ENCODE assay signal across 9 cellular contexts in genomic region chr3:115359507-115359906, GRCh38.
DNase-seq lines count a peak whose midpoint lies in the region; ATAC-seq, FAIRE-seq and TF ChIP-seq lines count a peak whose summit lies in the region.
"Had no signal": no experiment of that assay in that cellular context is flagged by ENCODE, and none has a peak within 500 bp of the region (broad histone marks: within the 10 kb centered on the region; RNA-seq: fewer than 3 reads in every experiment).

No MANE protein-coding gene starts in this region.

- no peak overlapping the region for H3K4me3 ChIP-seq in CD8-positive, alpha-beta memory T cell (ENCODE audit: low read length)
- H3K4me3 ChIP-seq in astrocyte of the cerebellum (ENCODE audit: low read depth, low read length) (no peak overlapping the region), pancreas (no peak overlapping the region)

- H3K27me3 ChIP-seq in CD8-positive, alpha-beta memory T cell (ENCODE audit: insufficient read depth, low read length, poor library complexity, severe bottlenecking) = no peaks in the 10 kb centered on the region
- H3K27me3 ChIP-seq in pancreas = no peaks in the 10 kb centered on the region

- TF ChIP-seq CTCF in astrocyte of the cerebellum (IDR thresholded peaks at IDR 0.05; ENCODE audit: low read depth, low read length, missing control alignments) (no peak), pancreas (IDR thresholded peaks at IDR 0.05) (no peak)

- WGBS in pancreas, 2 donors = 25 to 28% methylated on average over 2 of the region's 2 CpGs

- H3K4me1 ChIP-seq in CD8-positive, alpha-beta memory T cell (ENCODE audit: insufficient read depth, low read length) = no peaks in the 10 kb centered on the region
- H3K4me1 ChIP-seq in pancreas = no peaks in the 10 kb centered on the region

- FAIRE-seq in pancreas (lab: Jason Lieb, UNC) = no peak
- FAIRE-seq: keratinocyte had no signal

- H3K36me3 ChIP-seq in CD8-positive, alpha-beta memory T cell (ENCODE audit: insufficient read depth, low read length) = no peaks in the 10 kb centered on the region
- H3K36me3 ChIP-seq in pancreas = no peaks in the 10 kb centered on the region

- H3K27ac ChIP-seq in CD8-positive, alpha-beta memory T cell (ENCODE audit: low read depth, low read length) = no peak overlapping the region
- H3K27ac ChIP-seq in pancreas = no peak overlapping the region

- no peak overlapping the region for H3K27ac Mint-ChIP-seq in CD8-positive, alpha-beta memory T cell

- H3K9me3 ChIP-seq in CD8-positive, alpha-beta memory T cell (ENCODE audit: low read length) = no peaks in the 10 kb centered on the region
- no peaks in the 10 kb centered on the region for H3K9me3 ChIP-seq in pancreas

- peaks cover 0 to 7% (median 3%) of the 10 kb centered on the region in 5 donors for H3K9me3 Mint-ChIP-seq in CD8-positive, alpha-beta memory T cell

- CTCF ChIA-PET in CD8-positive, alpha-beta memory T cell (lab: Charles Lee) = no interaction called here

- DNase-seq in CD8-positive, alpha-beta memory T cell = no peak
- DNase-seq in astrocyte of the cerebellum (ENCODE audit: low read depth) (peak; percentile 4), DMS114 treated with DMSO at 0.1 percent for 48 hours (lab: John Stamatoyannopoulos, UW; ENCODE audit: unreplicated experiment) (no peak), activated T-cell treated with anti-CD3 and anti-CD28 coated beads for 4 hours (no peak), pancreas (no peak), hepatic stellate cell (ENCODE audit: low spot score) (no peak)

- intact Hi-C loops in pancreas (cut with DNase I) = no loop called here

- H3K27me3 Mint-ChIP-seq in CD8-positive, alpha-beta memory T cell = no peaks in the 10 kb centered on the region

- H3K4me1 Mint-ChIP-seq in CD8-positive, alpha-beta memory T cell = peaks cover 6 to 15% (median 7%) of the 10 kb centered on the region in 3 donors

- in situ Hi-C loops in astrocyte of the cerebellum (cut with HindIII; ENCODE audit: low sequenced_read_pairs) = no loop called here

- peaks cover 0 to under 1% (median 0%) of the 10 kb centered on the region in 3 donors for H3K36me3 Mint-ChIP-seq in CD8-positive, alpha-beta memory T cell

- peak overlapping the region in 4 of 7 donors; percentile 4 to 55 (median 6) for H3K4me3 Mint-ChIP-seq in CD8-positive, alpha-beta memory T cell

- ATAC-seq in GM19328 (IDR thresholded peaks at IDR 0.05; ENCODE audit: unreplicated experiment) (peak; percentile 97), HG03025 (IDR thresholded peaks at IDR 0.05; ENCODE audit: low FRiP score, unreplicated experiment) (peak; percentile 99), pancreas (no peak)

- POLR2A ChIA-PET in CD8-positive, alpha-beta memory T cell (lab: Charles Lee) = no interaction called here

Comparison
In these comparisons a context has a peak if more than half of its experiments do, and no peak if none do; other contexts are left out.
1. ATAC-seq: peak in GM19328 (single experiment) and HG03025 (single experiment); none in pancreas (0 of 4).